12 cellular contexts compared by ENCODE assay signal in the genomic region with DNA sequence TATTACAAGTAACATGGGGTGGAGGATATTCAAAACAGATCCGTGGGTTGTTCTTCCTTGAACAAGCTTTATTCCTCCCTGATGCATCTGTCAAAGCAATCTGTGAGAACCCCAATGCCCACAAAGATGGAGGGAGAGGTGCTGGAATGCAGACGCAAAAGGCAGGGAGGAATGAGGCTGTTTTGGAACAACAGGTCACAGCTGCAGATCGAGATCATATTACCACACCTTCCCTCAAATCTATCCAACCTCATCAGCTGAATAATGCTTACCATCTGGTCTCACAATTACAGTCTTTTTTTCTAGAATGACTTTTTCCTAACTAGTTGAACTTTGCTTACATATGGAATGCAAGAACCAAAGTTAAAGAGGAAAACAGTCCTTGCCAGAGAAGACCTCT.
DNase-seq lines count a peak whose midpoint lies in the region; ATAC-seq and TF ChIP-seq lines count a peak whose summit lies in the region.
"Had no signal": no experiment of that assay in that cellular context is flagged by ENCODE, and none has a peak within 500 bp of the region (broad histone marks: within the 10 kb centered on the region; RNA-seq: fewer than 3 reads in every experiment).

No MANE protein-coding gene starts in this region.

- H3K27me3 Mint-ChIP-seq in MCF 10A (ENCODE audit: insufficient read depth, unreplicated experiment) = no peaks in the 10 kb centered on the region
- no peaks in the 10 kb centered on the region for H3K27me3 Mint-ChIP-seq in stimulated activated naive CD8-positive, alpha-beta T cell treated with anti-CD3 and anti-CD28 coated beads, Interleukin-15, amount 100 ng/mL, for 72 hours

- H3K9me3 ChIP-seq in breast epithelium (no peaks in the 10 kb centered on the region), spleen (no peaks in the 10 kb centered on the region)

- intact Hi-C loops in breast epithelium (cut with DNase I; ENCODE audit: low total_unique reads) = no loop called here
- intact Hi-C loops in MCF 10A (cut with micrococcal nuclease) = no loop called here
- intact Hi-C loops in spleen (cut with DNase I; ENCODE audit: low total_unique reads) = no loop called here

- no peak overlapping the region for H3K27ac Mint-ChIP-seq in MCF 10A (ENCODE audit: low read depth, unreplicated experiment)
- no peak overlapping the region for H3K27ac Mint-ChIP-seq in stimulated activated naive CD8-positive, alpha-beta T cell treated with anti-CD3 and anti-CD28 coated beads, Interleukin-15, amount 100 ng/mL, for 72 hours
- H3K27ac Mint-ChIP-seq: T-helper 2 cell treated with Interferon-gamma antibody and Interleukin-4, amounts not matched to agents 5 μg/mL and 100 μg/mL, for 36 hours had no signal

- 51 to 72% (median 60%) methylated on average over 3 of the region's 3 CpGs for WGBS in spleen, 5 donors

- DNase-seq in breast epithelium (ENCODE audit: low spot score in 2 of 2) (no peak), MCF 10A (ENCODE audit: unreplicated experiment) (no peak), SK-N-DZ (ENCODE audit: low spot score) (peak; percentile 9), foreskin fibroblast (peak; percentile 87 to 90), stromal cell of bone marrow (ENCODE audit: low read depth) (peak; percentile 18), spleen (no peak)
- DNase-seq in stimulated activated naive CD4-positive, alpha-beta T cell treated with Interleukin-2 at 50 U/mL for 16 hours (lab: John Stamatoyannopoulos, UW) = no peak
- no peak for DNase-seq in stimulated activated naive CD8-positive, alpha-beta T cell treated with anti-CD3 and anti-CD28 coated beads, Interleukin-15, amount 100 ng/mL, for 72 hours
- DNase-seq: AML-193, left cardiac atrium, NCI-H2029 had no signal

- H3K4me3 Mint-ChIP-seq in MCF 10A (ENCODE audit: unreplicated experiment) = no peak overlapping the region
- H3K4me3 Mint-ChIP-seq in stimulated activated naive CD8-positive, alpha-beta T cell treated with anti-CD3 and anti-CD28 coated beads, Interleukin-15, amount 100 ng/mL, for 72 hours = no peak overlapping the region
- H3K4me3 Mint-ChIP-seq: T-helper 2 cell treated with Interferon-gamma antibody and Interleukin-4, amounts not matched to agents 5 μg/mL and 100 μg/mL, for 36 hours had no signal

- no peak for ATAC-seq in stimulated activated naive CD8-positive, alpha-beta T cell treated with anti-CD3 and anti-CD28 coated beads, Interleukin-15, amount 100 ng/mL, for 72 hours

- no peaks in the 10 kb centered on the region for H3K4me1 ChIP-seq in breast epithelium
- peaks cover 0 to 11% (median 0%) of the 10 kb centered on the region in 6 donors for H3K4me1 ChIP-seq in spleen

- H3K27me3 ChIP-seq in breast epithelium (no peaks in the 10 kb centered on the region), spleen (replicated peaks in 1 of 7) (no peaks in the 10 kb centered on the region)

- H3K4me3 ChIP-seq in breast epithelium (no peak overlapping the region), foreskin fibroblast (ENCODE audit: low read depth in 1 of 2, low read length in 2 of 2) (no peak overlapping the region), spleen (no peak overlapping the region)

- H3K36me3 Mint-ChIP-seq in MCF 10A (ENCODE audit: insufficient read depth, unreplicated experiment) = no peaks in the 10 kb centered on the region

- H3K36me3 ChIP-seq in breast epithelium (no peaks in the 10 kb centered on the region), spleen (no peaks in the 10 kb centered on the region)

- no peak for TF ChIP-seq CTCF in breast epithelium (IDR thresholded peaks at IDR 0.05)
- no peak for TF ChIP-seq CTCF in MCF 10A (IDR thresholded peaks at IDR 0.05; ENCODE audit: unreplicated experiment)
- no peak for TF ChIP-seq CTCF in foreskin fibroblast (IDR thresholded peaks at IDR 0.05; ENCODE audit: low read depth, low read length)
- no peak for TF ChIP-seq CTCF in spleen (IDR thresholded peaks at IDR 0.05 in 8 of 11, conservative IDR thresholded peaks at IDR 0.05 in 3 of 11)

- no peaks in the 10 kb centered on the region for H3K4me1 Mint-ChIP-seq in MCF 10A (ENCODE audit: insufficient read depth, unreplicated experiment)
- no peaks in the 10 kb centered on the region for H3K4me1 Mint-ChIP-seq in stimulated activated naive CD8-positive, alpha-beta T cell treated with anti-CD3 and anti-CD28 coated beads, Interleukin-15, amount 100 ng/mL, for 72 hours

- no peaks in the 10 kb centered on the region for H3K9me3 Mint-ChIP-seq in MCF 10A (ENCODE audit: unreplicated experiment)
- peaks cover 5 to 8% of the 10 kb centered on the region in 2 donors for H3K9me3 Mint-ChIP-seq in stimulated activated naive CD8-positive, alpha-beta T cell treated with anti-CD3 and anti-CD28 coated beads, Interleukin-15, amount 100 ng/mL, for 72 hours
- H3K9me3 Mint-ChIP-seq: T-helper 2 cell treated with Interferon-gamma antibody and Interleukin-4, amounts not matched to agents 5 μg/mL and 100 μg/mL, for 36 hours had no signal

- H3K27ac ChIP-seq in breast epithelium (peak overlapping the region; percentile 25 to 50), spleen (peak overlapping the region in 1 of 8 donors; percentile 2)

- TF ChIP-seq POLR2A in breast epithelium (IDR thresholded peaks at IDR 0.05) = no peak
- TF ChIP-seq POLR2A in spleen (IDR thresholded peaks at IDR 0.05) = no peak

- POLR2A ChIA-PET in MCF 10A (lab: Yijun Ruan, JAX) = no interaction called here

- CTCF ChIA-PET in MCF 10A (lab: Yijun Ruan, JAX) = interaction anchor here (0.7 kb wide), 1 partner anchor 65 kb away, joined by 3 read pairs; no protein-coding TSS in a partner anchor

- no TSS peak for BruUV-seq in MCF 10A (replicated peaks; lab: Mats Ljungman, UMichigan)

Comparison
In these comparisons a context has a peak if more than half of its experiments do, and no peak if none do; other contexts are left out.
1. DNase-seq: peak in SK-N-DZ (single experiment), foreskin fibroblast (2 of 2) and stromal cell of bone marrow (single experiment); none in breast epithelium (0 of 2), MCF 10A (single experiment), spleen (single experiment), stimulated activated naive CD4-positive, alpha-beta T cell treated with Interleukin-2 at 50 U/mL for 16 hours (single experiment) and stimulated activated naive CD8-positive, alpha-beta T cell treated with anti-CD3 and anti-CD28 coated beads, Interleukin-15, amount 100 ng/mL, for 72 hours (0 of 2).